1 cellular context compared by ENCODE assay signal in the genomic region with DNA sequence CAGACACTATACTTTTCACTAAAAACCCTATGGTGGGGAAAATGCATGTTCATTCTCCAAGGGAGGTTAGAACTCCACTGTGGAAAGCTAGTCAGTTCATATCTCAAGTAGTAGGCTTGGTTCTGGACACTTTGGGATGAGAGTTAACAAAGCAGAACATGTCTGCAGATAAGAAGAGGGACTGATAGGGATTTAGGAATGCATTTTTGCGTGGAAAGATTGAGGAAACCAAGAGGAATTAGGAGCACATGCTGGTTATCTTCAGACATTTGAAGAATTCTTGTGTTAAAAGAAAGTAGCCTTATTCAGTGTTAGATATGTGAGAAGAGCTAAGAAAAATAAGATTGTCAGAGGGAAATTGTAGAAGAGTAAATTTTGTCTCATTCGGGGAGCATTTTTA.
TF ChIP-seq lines count a peak whose summit lies in the region.

No MANE protein-coding gene starts in this region.

TF ChIP-seq in GM23338, 12 proteins besides CTCF, POLR2A, EP300 and RAD21 (continued from another document):
- TF ChIP-seq, protein P1, sequence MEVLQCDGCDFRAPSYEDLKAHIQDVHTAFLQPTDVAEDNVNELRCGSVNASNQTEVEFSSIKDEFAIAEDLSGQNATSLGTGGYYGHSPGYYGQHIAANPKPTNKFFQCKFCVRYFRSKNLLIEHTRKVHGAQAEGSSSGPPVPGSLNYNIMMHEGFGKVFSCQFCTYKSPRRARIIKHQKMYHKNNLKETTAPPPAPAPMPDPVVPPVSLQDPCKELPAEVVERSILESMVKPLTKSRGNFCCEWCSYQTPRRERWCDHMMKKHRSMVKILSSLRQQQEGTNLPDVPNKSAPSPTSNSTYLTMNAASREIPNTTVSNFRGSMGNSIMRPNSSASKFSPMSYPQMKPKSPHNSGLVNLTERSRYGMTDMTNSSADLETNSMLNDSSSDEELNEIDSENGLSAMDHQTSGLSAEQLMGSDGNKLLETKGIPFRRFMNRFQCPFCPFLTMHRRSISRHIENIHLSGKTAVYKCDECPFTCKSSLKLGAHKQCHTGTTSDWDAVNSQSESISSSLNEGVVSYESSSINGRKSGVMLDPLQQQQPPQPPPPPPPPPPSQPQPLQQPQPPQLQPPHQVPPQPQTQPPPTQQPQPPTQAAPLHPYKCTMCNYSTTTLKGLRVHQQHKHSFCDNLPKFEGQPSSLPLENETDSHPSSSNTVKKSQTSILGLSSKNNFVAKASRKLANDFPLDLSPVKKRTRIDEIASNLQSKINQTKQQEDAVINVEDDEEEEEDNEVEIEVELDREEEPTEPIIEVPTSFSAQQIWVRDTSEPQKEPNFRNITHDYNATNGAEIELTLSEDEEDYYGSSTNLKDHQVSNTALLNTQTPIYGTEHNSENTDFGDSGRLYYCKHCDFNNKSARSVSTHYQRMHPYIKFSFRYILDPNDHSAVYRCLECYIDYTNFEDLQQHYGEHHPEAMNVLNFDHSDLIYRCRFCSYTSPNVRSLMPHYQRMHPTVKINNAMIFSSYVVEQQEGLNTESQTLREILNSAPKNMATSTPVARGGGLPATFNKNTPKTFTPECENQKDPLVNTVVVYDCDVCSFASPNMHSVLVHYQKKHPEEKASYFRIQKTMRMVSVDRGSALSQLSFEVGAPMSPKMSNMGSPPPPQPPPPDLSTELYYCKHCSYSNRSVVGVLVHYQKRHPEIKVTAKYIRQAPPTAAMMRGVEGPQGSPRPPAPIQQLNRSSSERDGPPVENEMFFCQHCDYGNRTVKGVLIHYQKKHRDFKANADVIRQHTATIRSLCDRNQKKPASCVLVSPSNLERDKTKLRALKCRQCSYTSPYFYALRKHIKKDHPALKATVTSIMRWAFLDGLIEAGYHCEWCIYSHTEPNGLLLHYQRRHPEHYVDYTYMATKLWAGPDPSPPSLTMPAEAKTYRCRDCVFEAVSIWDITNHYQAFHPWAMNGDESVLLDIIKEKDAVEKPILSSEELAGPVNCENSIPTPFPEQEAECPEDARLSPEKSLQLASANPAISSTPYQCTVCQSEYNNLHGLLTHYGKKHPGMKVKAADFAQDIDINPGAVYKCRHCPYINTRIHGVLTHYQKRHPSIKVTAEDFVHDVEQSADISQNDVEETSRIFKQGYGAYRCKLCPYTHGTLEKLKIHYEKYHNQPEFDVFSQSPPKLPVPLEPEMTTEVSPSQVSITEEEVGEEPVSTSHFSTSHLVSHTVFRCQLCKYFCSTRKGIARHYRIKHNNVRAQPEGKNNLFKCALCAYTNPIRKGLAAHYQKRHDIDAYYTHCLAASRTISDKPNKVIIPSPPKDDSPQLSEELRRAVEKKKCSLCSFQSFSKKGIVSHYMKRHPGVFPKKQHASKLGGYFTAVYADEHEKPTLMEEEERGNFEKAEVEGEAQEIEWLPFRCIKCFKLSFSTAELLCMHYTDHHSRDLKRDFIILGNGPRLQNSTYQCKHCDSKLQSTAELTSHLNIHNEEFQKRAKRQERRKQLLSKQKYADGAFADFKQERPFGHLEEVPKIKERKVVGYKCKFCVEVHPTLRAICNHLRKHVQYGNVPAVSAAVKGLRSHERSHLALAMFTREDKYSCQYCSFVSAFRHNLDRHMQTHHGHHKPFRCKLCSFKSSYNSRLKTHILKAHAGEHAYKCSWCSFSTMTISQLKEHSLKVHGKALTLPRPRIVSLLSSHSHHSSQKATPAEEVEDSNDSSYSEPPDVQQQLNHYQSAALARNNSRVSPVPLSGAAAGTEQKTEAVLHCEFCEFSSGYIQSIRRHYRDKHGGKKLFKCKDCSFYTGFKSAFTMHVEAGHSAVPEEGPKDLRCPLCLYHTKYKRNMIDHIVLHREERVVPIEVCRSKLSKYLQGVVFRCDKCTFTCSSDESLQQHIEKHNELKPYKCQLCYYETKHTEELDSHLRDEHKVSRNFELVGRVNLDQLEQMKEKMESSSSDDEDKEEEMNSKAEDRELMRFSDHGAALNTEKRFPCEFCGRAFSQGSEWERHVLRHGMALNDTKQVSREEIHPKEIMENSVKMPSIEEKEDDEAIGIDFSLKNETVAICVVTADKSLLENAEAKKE (CRISPR knock-in tag; IDR thresholded peaks at IDR 0.05) = no peak
- TF ChIP-seq POLR2AphosphoS5 (IDR thresholded peaks at IDR 0.05; ENCODE audit: low read depth) = no peak
- TF ChIP-seq, protein P2, sequence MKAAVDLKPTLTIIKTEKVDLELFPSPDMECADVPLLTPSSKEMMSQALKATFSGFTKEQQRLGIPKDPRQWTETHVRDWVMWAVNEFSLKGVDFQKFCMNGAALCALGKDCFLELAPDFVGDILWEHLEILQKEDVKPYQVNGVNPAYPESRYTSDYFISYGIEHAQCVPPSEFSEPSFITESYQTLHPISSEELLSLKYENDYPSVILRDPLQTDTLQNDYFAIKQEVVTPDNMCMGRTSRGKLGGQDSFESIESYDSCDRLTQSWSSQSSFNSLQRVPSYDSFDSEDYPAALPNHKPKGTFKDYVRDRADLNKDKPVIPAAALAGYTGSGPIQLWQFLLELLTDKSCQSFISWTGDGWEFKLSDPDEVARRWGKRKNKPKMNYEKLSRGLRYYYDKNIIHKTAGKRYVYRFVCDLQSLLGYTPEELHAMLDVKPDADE (IDR thresholded peaks at IDR 0.05) = no peak
- TF ChIP-seq JUNB (IDR thresholded peaks at IDR 0.05; ENCODE audit: unreplicated experiment) = no peak
- no peak for TF ChIP-seq EZH2 (IDR thresholded peaks at IDR 0.05; ENCODE audit: low read depth, unreplicated experiment)
- no peak for TF ChIP-seq NANOG (IDR thresholded peaks at IDR 0.05; ENCODE audit: borderline replicate concordance)
